Comparison of ENCODE assay signal across 9 cellular contexts in the genomic region with DNA sequence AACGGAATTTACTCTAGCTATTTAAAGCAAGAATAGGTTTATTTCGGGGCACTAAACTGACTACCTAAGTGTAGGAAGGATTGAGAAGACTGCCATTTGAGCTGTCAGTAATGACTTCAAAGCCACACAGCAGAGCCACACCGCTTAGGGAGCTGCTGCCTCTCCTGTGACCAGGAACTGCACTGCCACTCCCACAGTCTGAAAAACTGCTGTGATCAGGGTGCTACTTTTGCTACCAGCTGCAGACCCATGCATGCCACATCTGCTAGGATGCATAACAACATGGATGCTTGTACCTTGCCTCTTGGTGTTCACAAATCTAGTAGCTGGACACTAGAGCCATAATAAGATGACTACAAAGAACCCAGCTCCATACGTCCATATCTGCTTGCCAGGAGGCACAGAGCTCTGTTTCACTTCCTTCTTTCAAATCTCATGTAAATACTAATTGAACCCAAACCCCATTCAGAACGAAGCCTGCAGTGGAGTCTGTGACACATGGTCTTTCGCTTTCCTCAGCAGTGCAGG. TPM values are rescaled to one million over a fixed set of nuclear protein-coding genes. Genes with fewer than 3 reads are reported as not detected.
A peak's percentile ranks its signal among the peaks of the same experiment; 100 is the strongest.
DNase-seq lines count a peak whose midpoint lies in the region; ATAC-seq, FAIRE-seq and TF ChIP-seq lines count a peak whose summit lies in the region.
"Had no signal": no experiment of that assay in that cellular context is flagged by ENCODE, and none has a peak within 500 bp of the region (broad histone marks: within the 10 kb centered on the region; RNA-seq: fewer than 3 reads in every experiment).

No MANE protein-coding gene starts in this region.

- no peak overlapping the region for H3K27ac Mint-ChIP-seq in CD4-positive, alpha-beta T cell

- no peaks in the 10 kb centered on the region for H3K36me3 Mint-ChIP-seq in CD4-positive, alpha-beta T cell (ENCODE audit: low read depth)

- DNase-seq in GM12892 (ENCODE audit: insufficient read length) (peak; percentile 23), colonic mucosa (peak; percentile 46), NCI-H1092 treated with DMSO at 0.1 percent for 48 hours (lab: John Stamatoyannopoulos, UW) (no peak), SK-N-DZ (ENCODE audit: low spot score) (no peak), medulla oblongata (ENCODE audit: extremely low spot score) (no peak)
- no peak for DNase-seq in CD4-positive, alpha-beta T cell
- DNase-seq: DMS79 treated with DMSO at 0.1 percent for 48 hours had no signal

- H3K9ac ChIP-seq in colonic mucosa (ENCODE audit: low read depth in 2 of 2, low read length in 2 of 2), result peak overlapping the region in 1 of 2 donors; percentile 55

- POLR2A ChIA-PET in CD4-positive, alpha-beta T cell (lab: Charles Lee), result no interaction called here

- peak; percentile 91 for ATAC-seq in GM21390 (IDR thresholded peaks at IDR 0.05; ENCODE audit: unreplicated experiment)
- ATAC-seq in HG03280 (IDR thresholded peaks at IDR 0.05; ENCODE audit: unreplicated experiment), result peak; percentile 78
- ATAC-seq in CD4-positive, alpha-beta T cell (ENCODE audit: poor library complexity), result no peak

- H3K36me3 ChIP-seq in colonic mucosa, result no peaks in the 10 kb centered on the region

- H3K27ac ChIP-seq in colonic mucosa, result peak overlapping the region; percentile 97
- no peak overlapping the region for H3K27ac ChIP-seq in CD4-positive, alpha-beta T cell (ENCODE audit: low read depth, low read length)

- no peak for TF ChIP-seq CTCF in colonic mucosa (IDR thresholded peaks at IDR 0.05)
- no peak for TF ChIP-seq CTCF in CD4-positive, alpha-beta T cell (IDR thresholded peaks at IDR 0.05)

- H3K4me1 Mint-ChIP-seq in CD4-positive, alpha-beta T cell (ENCODE audit: low read depth), result peaks cover 7% of the 10 kb centered on the region

- H3K27me3 Mint-ChIP-seq in CD4-positive, alpha-beta T cell, result peaks cover 48% of the 10 kb centered on the region

- no peaks in the 10 kb centered on the region for H3K9me3 Mint-ChIP-seq in CD4-positive, alpha-beta T cell

- intact Hi-C loops in colonic mucosa (cut with DNase I), result loop anchor here (10.0 kb wide), 1 partner anchor 75 kb away; no protein-coding TSS in a partner anchor
- intact Hi-C loops in CD4-positive, alpha-beta T cell (cut with DNase I, micrococcal nuclease), result no loop called here

- CTCF ChIA-PET in CD4-positive, alpha-beta T cell (lab: Charles Lee), result interaction anchor here (0.7 kb wide), 1 partner anchor 29 kb away, joined by 3 read pairs; no protein-coding TSS in a partner anchor

- H3K4me1 ChIP-seq in colonic mucosa, result peaks cover 4% of the 10 kb centered on the region

- H3K27me3 ChIP-seq in colonic mucosa, result no peaks in the 10 kb centered on the region
- H3K27me3 ChIP-seq in CD4-positive, alpha-beta T cell (ENCODE audit: control insufficient read depth, insufficient read depth, low read length), result peaks cover 44% of the 10 kb centered on the region

- no peak overlapping the region for H3K4me3 Mint-ChIP-seq in CD4-positive, alpha-beta T cell

- H3K9me3 ChIP-seq in colonic mucosa, result no peaks in the 10 kb centered on the region
- H3K9me3 ChIP-seq in CD4-positive, alpha-beta T cell (ENCODE audit: control insufficient read depth, low read length), result no peaks in the 10 kb centered on the region

- peak; percentile 71 for TF ChIP-seq POLR2A in GM12892 (IDR thresholded peaks at IDR 0.05; ENCODE audit: low read depth, low read length)

- peak overlapping the region; percentile 66 for H3K4me3 ChIP-seq in colonic mucosa

- FAIRE-seq in GM12892 (lab: Jason Lieb, UNC), result peak; percentile 97

RNA-seq across cellular contexts. Expression of gene DSG2, which starts 2.2 kb away (rescaled TPM):
- 32.9 TPM for polyA plus RNA-seq in GM12892 (2012; ENCODE audit: missing spikeins)
- 100 to 1,000 TPM; 237 to 308 TPM for total RNA-seq in colonic mucosa
- under 1 TPM; 0.11 to 0.14 TPM for total RNA-seq in CD4-positive, alpha-beta T cell
- polyA plus RNA-seq in SK-N-DZ (2014; cell fraction: cytosol; rRNA removed), result 0.06 and 0.14 TPM in 2 replicates
- polyA plus RNA-seq in SK-N-DZ (2014; cell fraction: nucleus; rRNA removed), result not detected in 2 replicates

RNA-seq across cellular contexts. Expression of gene DSG3, which starts 52.7 kb away (rescaled TPM):
- polyA plus RNA-seq in GM12892 (2012; ENCODE audit: missing spikeins), result 0.08 TPM
- under 1 TPM; 0.07 to 0.40 TPM for total RNA-seq in colonic mucosa
- total RNA-seq in CD4-positive, alpha-beta T cell, result not detected
- polyA plus RNA-seq in SK-N-DZ (2014; cell fraction: cytosol; rRNA removed), result not detected in 2 replicates
- not detected in 2 replicates for polyA plus RNA-seq in SK-N-DZ (2014; cell fraction: nucleus; rRNA removed)

Comparison
In these comparisons a context has a peak if more than half of its experiments do, and no peak if none do; other contexts are left out.
1. DNase-seq: peak in GM12892 (single experiment) and colonic mucosa (single experiment); none in CD4-positive, alpha-beta T cell (0 of 10), NCI-H1092 treated with DMSO at 0.1 percent for 48 hours (single experiment), SK-N-DZ (single experiment) and medulla oblongata (single experiment).
2. RNA of gene DSG2, which starts 2.2 kb away (total RNA-seq): 237 to 308 TPM in colonic mucosa; 0.11 to 0.14 TPM in CD4-positive, alpha-beta T cell; every median in the first group is over 100 times any median in the second.